23 cellular contexts compared by ENCODE assay signal in the genomic region with DNA sequence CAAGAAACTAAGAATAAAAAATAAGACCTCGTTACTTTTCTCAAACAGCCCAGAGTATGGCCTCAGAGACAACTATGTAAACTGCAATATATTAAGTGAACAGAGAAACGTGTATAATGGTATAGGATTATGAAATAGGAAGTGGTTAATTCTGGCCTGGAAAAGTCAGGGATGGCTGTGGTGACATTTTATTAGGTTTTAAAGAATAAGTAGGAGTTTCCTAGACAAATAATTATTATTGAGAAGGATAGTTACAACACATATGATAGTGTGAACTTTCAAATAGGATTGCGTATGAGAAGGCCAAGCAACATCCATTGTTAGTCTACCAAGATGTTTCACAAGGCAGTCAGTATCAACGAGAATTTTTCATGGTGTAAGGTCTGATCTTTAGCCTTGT.
"Had no signal": no experiment of that assay in that cellular context is flagged by ENCODE, and none has a peak within 500 bp of the region (broad histone marks: within the 10 kb centered on the region; RNA-seq: fewer than 3 reads in every experiment).

No MANE protein-coding gene starts in this region.

- ATAC-seq: activated CD4-positive, CD25-positive, alpha-beta regulatory T cell treated with anti-CD3 and anti-CD28 coated beads, Interleukin-2, amount 50 U/mL, for 24 hours; activated CD8-positive, alpha-beta T cell treated with anti-CD3 and anti-CD28 coated beads for 36 hours; activated T-cell treated with anti-CD3 and anti-CD28 coated beads, Interleukin-2, amount 50 U/mL, for 72 hours; Panc1 had no signal

- H3K27me3 ChIP-seq: brain microvascular endothelial cell, cardiac muscle cell had no signal

- H3K4me3 ChIP-seq: cardiac muscle cell, SK-N-MC had no signal

- H3K36me3 ChIP-seq: brain microvascular endothelial cell, cardiac muscle cell had no signal

- H3K27ac ChIP-seq: brain microvascular endothelial cell, cardiac muscle cell, SK-N-MC had no signal

- DNase-seq: activated CD4-positive, alpha-beta T cell treated with anti-CD3 and anti-CD28 coated beads for 4 hours; activated CD8-positive, alpha-beta memory T cell treated with anti-CD3 and anti-CD28 coated beads, Interleukin-2, amount 50 U/mL, for 4 hours; activated CD8-positive, alpha-beta T cell treated with anti-CD3 and anti-CD28 coated beads for 36 hours; activated gamma-delta T cell treated with Interleukin-2 at 50 U/mL for 16 hours; activated naive CD4-positive, alpha-beta T cell treated with anti-CD3 and anti-CD28 coated beads, Interleukin-2, amount 10 ng/mL, durations not matched to agents 7 days and 5 days; activated naive CD8-positive, alpha-beta T cell treated with anti-CD3 and anti-CD28 coated beads for 36 hours; activated T-cell treated with anti-CD3 and anti-CD28 coated beads, Interleukin-2, amount 50 U/mL, for 72 hours; brain microvascular endothelial cell; MM.1S; NCI-H1105; NCI-H1436 treated with DMSO at 0.1 percent for 48 hours; NCI-H187; NCI-H2081; NCI-H510A treated with DMSO at 0.1 percent for 48 hours; NCI-H69; NK-92 treated with Interleukin-12 subunit alpha and Interleukin-12 subunit beta, amount 100 ng/mL, for 24 hours; OCI-M1; RPMI8226; T-helper 1 cell had no signal
